ENCODE assay signal across 12 cellular contexts in the genomic region with DNA sequence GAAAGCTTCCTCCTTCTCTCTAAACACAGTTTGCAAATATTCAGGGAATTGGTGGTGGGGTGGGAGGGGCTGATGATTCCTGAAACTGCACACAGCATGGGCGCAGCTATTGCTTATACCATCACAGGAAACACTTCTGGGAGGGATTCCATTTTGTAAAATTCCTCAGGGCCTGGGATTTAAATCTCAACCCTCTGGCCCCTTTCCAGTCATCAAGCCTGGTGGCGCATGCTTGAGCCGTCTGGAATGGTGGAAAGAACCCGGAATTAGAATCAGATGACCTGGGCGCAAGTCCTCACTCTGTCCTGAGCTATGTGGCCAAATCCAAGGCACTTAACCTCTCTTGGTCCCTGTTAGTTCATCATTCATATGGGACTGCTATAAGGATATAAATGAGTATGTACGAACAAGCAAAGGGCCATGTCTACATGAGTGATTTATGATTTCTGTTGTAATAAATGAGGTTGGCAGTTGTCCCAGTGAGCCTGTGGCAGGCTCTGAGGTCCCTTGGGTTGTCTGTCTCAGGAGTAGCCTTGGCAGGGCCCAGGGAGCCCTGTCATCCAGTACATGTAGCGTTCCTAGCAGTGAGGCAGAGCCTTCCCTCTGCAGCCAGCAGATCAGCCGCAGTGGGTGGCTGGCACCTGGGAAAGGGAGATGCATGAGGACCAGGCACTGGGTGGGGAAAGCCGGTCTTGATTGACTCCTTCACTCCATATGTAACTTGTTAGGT.
DNase-seq lines count a peak whose midpoint lies in the region; ATAC-seq, FAIRE-seq and TF ChIP-seq lines count a peak whose summit lies in the region.
"Had no signal": no experiment of that assay in that cellular context is flagged by ENCODE, and none has a peak within 500 bp of the region (broad histone marks: within the 10 kb centered on the region; RNA-seq: fewer than 3 reads in every experiment).

No MANE protein-coding gene starts in this region.

- peaks cover 76% of the 10 kb centered on the region for H3K4me1 Mint-ChIP-seq in CD4-positive, alpha-beta T cell (ENCODE audit: low read depth)
- H3K4me1 Mint-ChIP-seq: activated B cell treated with CpG ODN at 0.5 μM for 24 hours had no signal

- 53% methylated on average over 9 of the region's 9 CpGs for WGBS in prostate gland

- CTCF ChIA-PET in CD4-positive, alpha-beta T cell (lab: Charles Lee) = no interaction called here

- no peak overlapping the region for H3K27ac ChIP-seq in CD4-positive, alpha-beta T cell (ENCODE audit: low read depth, low read length)
- H3K27ac ChIP-seq in fibroblast of lung (ENCODE audit: insufficient read depth, low read length) (no peak overlapping the region), prostate gland (no peak overlapping the region)

- no peaks in the 10 kb centered on the region for H4K20me1 ChIP-seq in fibroblast of lung (ENCODE audit: control insufficient read depth, extremely low read depth, insufficient read depth, low read length)

- H2AFZ ChIP-seq in fibroblast of lung (ENCODE audit: low read length) = no peak overlapping the region

- H3K9me3 Mint-ChIP-seq in CD4-positive, alpha-beta T cell = no peaks in the 10 kb centered on the region
- H3K9me3 Mint-ChIP-seq: activated B cell treated with CpG ODN at 0.5 μM for 24 hours had no signal

- POLR2A ChIA-PET in CD4-positive, alpha-beta T cell (lab: Charles Lee) = interaction anchor here (1.9 kb wide), 1 partner anchor 12 kb away, joined by 8 read pairs; no protein-coding TSS in a partner anchor

- no peak overlapping the region for H3K4me2 ChIP-seq in fibroblast of lung (ENCODE audit: extremely low read depth, insufficient read depth, low read length)

- H3K27ac Mint-ChIP-seq in CD4-positive, alpha-beta T cell = peak overlapping the region; percentile 79
- H3K27ac Mint-ChIP-seq: activated B cell treated with CpG ODN at 0.5 μM for 24 hours had no signal

- no peak for FAIRE-seq in H54 (lab: Jason Lieb, UNC)
- FAIRE-seq: GM12891 had no signal

- H3K36me3 Mint-ChIP-seq in CD4-positive, alpha-beta T cell (ENCODE audit: low read depth) = peaks cover 56% of the 10 kb centered on the region

- no peaks in the 10 kb centered on the region for H3K9me3 ChIP-seq in CD4-positive, alpha-beta T cell (ENCODE audit: control insufficient read depth, low read length)
- H3K9me3 ChIP-seq in fibroblast of lung (ENCODE audit: control insufficient read depth, insufficient read depth, low read depth, low read length) = no peaks in the 10 kb centered on the region
- H3K9me3 ChIP-seq in prostate gland = no peaks in the 10 kb centered on the region

- H3K27me3 Mint-ChIP-seq in CD4-positive, alpha-beta T cell = no peaks in the 10 kb centered on the region

- H3K79me2 ChIP-seq in fibroblast of lung (ENCODE audit: control insufficient read depth, insufficient read depth, low read length) = no peaks in the 10 kb centered on the region

- H3K9ac ChIP-seq in fibroblast of lung (ENCODE audit: insufficient read depth, low read length) = no peak overlapping the region

- TF ChIP-seq POLR2A in prostate gland (IDR thresholded peaks at IDR 0.05) (no peak), H54 (IDR thresholded peaks at IDR 0.05; ENCODE audit: low read depth, low read length) (no peak)

- no peaks in the 10 kb centered on the region for H3K27me3 ChIP-seq in CD4-positive, alpha-beta T cell (ENCODE audit: control insufficient read depth, insufficient read depth, low read length)
- H3K27me3 ChIP-seq in fibroblast of lung (ENCODE audit: control insufficient read depth, insufficient read depth, low read length) (no peaks in the 10 kb centered on the region), prostate gland (replicated peaks; ENCODE audit: insufficient read depth) (no peaks in the 10 kb centered on the region)

- DNase-seq in CD4-positive, alpha-beta T cell = no peak
- DNase-seq in NCI-H446 (lab: John Stamatoyannopoulos, UW) = peak; percentile 90 to 94
- DNase-seq in fibroblast of lung (ENCODE audit: low read depth in 2 of 2) = peak; percentile 24 to 49
- DNase-seq in prostate gland (ENCODE audit: low spot score) = peak; percentile 36
- DNase-seq in sciatic nerve (ENCODE audit: low spot score) = no peak
- DNase-seq in H54 (ENCODE audit: insufficient read length, low spot score) = no peak
- DNase-seq in left lobe of liver (ENCODE audit: low spot score) = no peak
- DNase-seq: activated B cell treated with CpG ODN at 0.5 μM for 24 hours, midbrain had no signal

- TF ChIP-seq CTCF in CD4-positive, alpha-beta T cell (IDR thresholded peaks at IDR 0.05) = no peak
- TF ChIP-seq CTCF in fibroblast of lung (conservative IDR thresholded peaks at IDR 0.05 in 1 of 2, IDR thresholded peaks at IDR 0.05 in 1 of 2; ENCODE audit: low read depth in 1 of 2, low read length in 2 of 2) (no peak), prostate gland (IDR thresholded peaks at IDR 0.05) (no peak)

- intact Hi-C loops in CD4-positive, alpha-beta T cell (cut with DNase I, micrococcal nuclease) = no loop called here
- intact Hi-C loops in prostate gland (cut with DNase I) (no loop called here), sciatic nerve (cut with DNase I) (no loop called here)

- H3K4me3 Mint-ChIP-seq in CD4-positive, alpha-beta T cell = no peak overlapping the region
- H3K4me3 Mint-ChIP-seq: activated B cell treated with CpG ODN at 0.5 μM for 24 hours had no signal

- H3K4me1 ChIP-seq in fibroblast of lung (ENCODE audit: control insufficient read depth, extremely low read depth, insufficient read depth, low read length) = peaks cover 10% of the 10 kb centered on the region
- peaks cover 6% of the 10 kb centered on the region for H3K4me1 ChIP-seq in prostate gland (replicated peaks)

- no peak for ATAC-seq in CD4-positive, alpha-beta T cell (ENCODE audit: poor library complexity)
- ATAC-seq in sciatic nerve (no peak), HG02884 (IDR thresholded peaks at IDR 0.05; ENCODE audit: unreplicated experiment) (no peak), left lobe of liver (no peak)

- H3K4me3 ChIP-seq in fibroblast of lung (replicated peaks in 1 of 4; ENCODE audit: control extremely low read depth in 1 of 4, insufficient read depth in 1 of 4, low read depth in 3 of 4, low read length in 4 of 4) = no peak overlapping the region
- no peak overlapping the region for H3K4me3 ChIP-seq in prostate gland
- H3K4me3 ChIP-seq: skin epidermis had no signal

- no peaks in the 10 kb centered on the region for H3K36me3 ChIP-seq in fibroblast of lung (ENCODE audit: control insufficient read depth, insufficient read depth, low read length)
- no peaks in the 10 kb centered on the region for H3K36me3 ChIP-seq in prostate gland

Comparison
In these comparisons a context has a peak if more than half of its experiments do, and no peak if none do; other contexts are left out.
1. DNase-seq: peak in NCI-H446 (2 of 2), fibroblast of lung (2 of 2) and prostate gland (single experiment); none in CD4-positive, alpha-beta T cell (0 of 10), sciatic nerve (single experiment), H54 (single experiment) and left lobe of liver (single experiment).